In the genomic region with DNA sequence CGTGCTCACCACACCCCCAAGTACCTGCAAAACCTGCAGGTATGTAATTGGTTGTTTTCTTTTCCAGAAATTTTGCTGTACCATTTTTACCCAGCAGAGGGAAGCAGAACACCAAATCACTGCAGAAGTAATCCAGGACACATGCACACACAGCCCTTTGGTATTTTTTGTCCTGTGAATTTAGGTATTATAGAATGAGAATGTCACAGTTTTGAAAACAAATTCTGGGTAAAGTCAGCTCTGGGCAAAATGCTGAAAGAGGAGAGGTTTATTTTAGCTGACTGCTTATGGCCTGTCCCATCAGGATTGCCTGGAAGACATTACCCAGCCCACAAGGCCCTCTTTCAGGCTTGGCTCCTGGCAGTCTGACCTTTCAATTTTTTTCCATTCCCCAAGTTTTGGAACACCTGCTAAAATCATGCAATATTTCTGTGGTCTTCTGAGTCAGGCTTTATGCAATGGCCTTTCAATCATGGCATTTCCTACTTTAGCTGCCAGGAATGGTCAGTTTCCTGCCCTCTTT, we compare ENCODE assay signal across 1 cellular context.
TF ChIP-seq lines count a peak whose summit lies in the region.

No MANE protein-coding gene starts in this region.

TF ChIP-seq in GM23338, 12 proteins besides CTCF, POLR2A, EP300 and RAD21:
- TF ChIP-seq, protein P1, sequence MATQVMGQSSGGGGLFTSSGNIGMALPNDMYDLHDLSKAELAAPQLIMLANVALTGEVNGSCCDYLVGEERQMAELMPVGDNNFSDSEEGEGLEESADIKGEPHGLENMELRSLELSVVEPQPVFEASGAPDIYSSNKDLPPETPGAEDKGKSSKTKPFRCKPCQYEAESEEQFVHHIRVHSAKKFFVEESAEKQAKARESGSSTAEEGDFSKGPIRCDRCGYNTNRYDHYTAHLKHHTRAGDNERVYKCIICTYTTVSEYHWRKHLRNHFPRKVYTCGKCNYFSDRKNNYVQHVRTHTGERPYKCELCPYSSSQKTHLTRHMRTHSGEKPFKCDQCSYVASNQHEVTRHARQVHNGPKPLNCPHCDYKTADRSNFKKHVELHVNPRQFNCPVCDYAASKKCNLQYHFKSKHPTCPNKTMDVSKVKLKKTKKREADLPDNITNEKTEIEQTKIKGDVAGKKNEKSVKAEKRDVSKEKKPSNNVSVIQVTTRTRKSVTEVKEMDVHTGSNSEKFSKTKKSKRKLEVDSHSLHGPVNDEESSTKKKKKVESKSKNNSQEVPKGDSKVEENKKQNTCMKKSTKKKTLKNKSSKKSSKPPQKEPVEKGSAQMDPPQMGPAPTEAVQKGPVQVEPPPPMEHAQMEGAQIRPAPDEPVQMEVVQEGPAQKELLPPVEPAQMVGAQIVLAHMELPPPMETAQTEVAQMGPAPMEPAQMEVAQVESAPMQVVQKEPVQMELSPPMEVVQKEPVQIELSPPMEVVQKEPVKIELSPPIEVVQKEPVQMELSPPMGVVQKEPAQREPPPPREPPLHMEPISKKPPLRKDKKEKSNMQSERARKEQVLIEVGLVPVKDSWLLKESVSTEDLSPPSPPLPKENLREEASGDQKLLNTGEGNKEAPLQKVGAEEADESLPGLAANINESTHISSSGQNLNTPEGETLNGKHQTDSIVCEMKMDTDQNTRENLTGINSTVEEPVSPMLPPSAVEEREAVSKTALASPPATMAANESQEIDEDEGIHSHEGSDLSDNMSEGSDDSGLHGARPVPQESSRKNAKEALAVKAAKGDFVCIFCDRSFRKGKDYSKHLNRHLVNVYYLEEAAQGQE (IDR thresholded peaks at IDR 0.05; ENCODE audit: unreplicated experiment): no peak
- TF ChIP-seq EZH2 (IDR thresholded peaks at IDR 0.05; ENCODE audit: low read depth, unreplicated experiment) (no peak), EZH2phosphoT487 (IDR thresholded peaks at IDR 0.05; ENCODE audit: unreplicated experiment) (no peak), NANOG (IDR thresholded peaks at IDR 0.05; ENCODE audit: borderline replicate concordance) (no peak), STAT1 (IDR thresholded peaks at IDR 0.05; ENCODE audit: unreplicated experiment) (no peak), POLR2AphosphoS5 (IDR thresholded peaks at IDR 0.05; ENCODE audit: low read depth) (no peak), CREB1 (CRISPR knock-in tag; IDR thresholded peaks at IDR 0.05; ENCODE audit: low read depth) (no peak)
- TF ChIP-seq, protein P2, sequence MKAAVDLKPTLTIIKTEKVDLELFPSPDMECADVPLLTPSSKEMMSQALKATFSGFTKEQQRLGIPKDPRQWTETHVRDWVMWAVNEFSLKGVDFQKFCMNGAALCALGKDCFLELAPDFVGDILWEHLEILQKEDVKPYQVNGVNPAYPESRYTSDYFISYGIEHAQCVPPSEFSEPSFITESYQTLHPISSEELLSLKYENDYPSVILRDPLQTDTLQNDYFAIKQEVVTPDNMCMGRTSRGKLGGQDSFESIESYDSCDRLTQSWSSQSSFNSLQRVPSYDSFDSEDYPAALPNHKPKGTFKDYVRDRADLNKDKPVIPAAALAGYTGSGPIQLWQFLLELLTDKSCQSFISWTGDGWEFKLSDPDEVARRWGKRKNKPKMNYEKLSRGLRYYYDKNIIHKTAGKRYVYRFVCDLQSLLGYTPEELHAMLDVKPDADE (IDR thresholded peaks at IDR 0.05): no peak
- TF ChIP-seq, protein P3, sequence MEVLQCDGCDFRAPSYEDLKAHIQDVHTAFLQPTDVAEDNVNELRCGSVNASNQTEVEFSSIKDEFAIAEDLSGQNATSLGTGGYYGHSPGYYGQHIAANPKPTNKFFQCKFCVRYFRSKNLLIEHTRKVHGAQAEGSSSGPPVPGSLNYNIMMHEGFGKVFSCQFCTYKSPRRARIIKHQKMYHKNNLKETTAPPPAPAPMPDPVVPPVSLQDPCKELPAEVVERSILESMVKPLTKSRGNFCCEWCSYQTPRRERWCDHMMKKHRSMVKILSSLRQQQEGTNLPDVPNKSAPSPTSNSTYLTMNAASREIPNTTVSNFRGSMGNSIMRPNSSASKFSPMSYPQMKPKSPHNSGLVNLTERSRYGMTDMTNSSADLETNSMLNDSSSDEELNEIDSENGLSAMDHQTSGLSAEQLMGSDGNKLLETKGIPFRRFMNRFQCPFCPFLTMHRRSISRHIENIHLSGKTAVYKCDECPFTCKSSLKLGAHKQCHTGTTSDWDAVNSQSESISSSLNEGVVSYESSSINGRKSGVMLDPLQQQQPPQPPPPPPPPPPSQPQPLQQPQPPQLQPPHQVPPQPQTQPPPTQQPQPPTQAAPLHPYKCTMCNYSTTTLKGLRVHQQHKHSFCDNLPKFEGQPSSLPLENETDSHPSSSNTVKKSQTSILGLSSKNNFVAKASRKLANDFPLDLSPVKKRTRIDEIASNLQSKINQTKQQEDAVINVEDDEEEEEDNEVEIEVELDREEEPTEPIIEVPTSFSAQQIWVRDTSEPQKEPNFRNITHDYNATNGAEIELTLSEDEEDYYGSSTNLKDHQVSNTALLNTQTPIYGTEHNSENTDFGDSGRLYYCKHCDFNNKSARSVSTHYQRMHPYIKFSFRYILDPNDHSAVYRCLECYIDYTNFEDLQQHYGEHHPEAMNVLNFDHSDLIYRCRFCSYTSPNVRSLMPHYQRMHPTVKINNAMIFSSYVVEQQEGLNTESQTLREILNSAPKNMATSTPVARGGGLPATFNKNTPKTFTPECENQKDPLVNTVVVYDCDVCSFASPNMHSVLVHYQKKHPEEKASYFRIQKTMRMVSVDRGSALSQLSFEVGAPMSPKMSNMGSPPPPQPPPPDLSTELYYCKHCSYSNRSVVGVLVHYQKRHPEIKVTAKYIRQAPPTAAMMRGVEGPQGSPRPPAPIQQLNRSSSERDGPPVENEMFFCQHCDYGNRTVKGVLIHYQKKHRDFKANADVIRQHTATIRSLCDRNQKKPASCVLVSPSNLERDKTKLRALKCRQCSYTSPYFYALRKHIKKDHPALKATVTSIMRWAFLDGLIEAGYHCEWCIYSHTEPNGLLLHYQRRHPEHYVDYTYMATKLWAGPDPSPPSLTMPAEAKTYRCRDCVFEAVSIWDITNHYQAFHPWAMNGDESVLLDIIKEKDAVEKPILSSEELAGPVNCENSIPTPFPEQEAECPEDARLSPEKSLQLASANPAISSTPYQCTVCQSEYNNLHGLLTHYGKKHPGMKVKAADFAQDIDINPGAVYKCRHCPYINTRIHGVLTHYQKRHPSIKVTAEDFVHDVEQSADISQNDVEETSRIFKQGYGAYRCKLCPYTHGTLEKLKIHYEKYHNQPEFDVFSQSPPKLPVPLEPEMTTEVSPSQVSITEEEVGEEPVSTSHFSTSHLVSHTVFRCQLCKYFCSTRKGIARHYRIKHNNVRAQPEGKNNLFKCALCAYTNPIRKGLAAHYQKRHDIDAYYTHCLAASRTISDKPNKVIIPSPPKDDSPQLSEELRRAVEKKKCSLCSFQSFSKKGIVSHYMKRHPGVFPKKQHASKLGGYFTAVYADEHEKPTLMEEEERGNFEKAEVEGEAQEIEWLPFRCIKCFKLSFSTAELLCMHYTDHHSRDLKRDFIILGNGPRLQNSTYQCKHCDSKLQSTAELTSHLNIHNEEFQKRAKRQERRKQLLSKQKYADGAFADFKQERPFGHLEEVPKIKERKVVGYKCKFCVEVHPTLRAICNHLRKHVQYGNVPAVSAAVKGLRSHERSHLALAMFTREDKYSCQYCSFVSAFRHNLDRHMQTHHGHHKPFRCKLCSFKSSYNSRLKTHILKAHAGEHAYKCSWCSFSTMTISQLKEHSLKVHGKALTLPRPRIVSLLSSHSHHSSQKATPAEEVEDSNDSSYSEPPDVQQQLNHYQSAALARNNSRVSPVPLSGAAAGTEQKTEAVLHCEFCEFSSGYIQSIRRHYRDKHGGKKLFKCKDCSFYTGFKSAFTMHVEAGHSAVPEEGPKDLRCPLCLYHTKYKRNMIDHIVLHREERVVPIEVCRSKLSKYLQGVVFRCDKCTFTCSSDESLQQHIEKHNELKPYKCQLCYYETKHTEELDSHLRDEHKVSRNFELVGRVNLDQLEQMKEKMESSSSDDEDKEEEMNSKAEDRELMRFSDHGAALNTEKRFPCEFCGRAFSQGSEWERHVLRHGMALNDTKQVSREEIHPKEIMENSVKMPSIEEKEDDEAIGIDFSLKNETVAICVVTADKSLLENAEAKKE (CRISPR knock-in tag; IDR thresholded peaks at IDR 0.05): no peak
TF ChIP-seq in GM23338: peak in this region for 0.
